Comparison of ENCODE assay signal across 10 cellular contexts in the genomic region with DNA sequence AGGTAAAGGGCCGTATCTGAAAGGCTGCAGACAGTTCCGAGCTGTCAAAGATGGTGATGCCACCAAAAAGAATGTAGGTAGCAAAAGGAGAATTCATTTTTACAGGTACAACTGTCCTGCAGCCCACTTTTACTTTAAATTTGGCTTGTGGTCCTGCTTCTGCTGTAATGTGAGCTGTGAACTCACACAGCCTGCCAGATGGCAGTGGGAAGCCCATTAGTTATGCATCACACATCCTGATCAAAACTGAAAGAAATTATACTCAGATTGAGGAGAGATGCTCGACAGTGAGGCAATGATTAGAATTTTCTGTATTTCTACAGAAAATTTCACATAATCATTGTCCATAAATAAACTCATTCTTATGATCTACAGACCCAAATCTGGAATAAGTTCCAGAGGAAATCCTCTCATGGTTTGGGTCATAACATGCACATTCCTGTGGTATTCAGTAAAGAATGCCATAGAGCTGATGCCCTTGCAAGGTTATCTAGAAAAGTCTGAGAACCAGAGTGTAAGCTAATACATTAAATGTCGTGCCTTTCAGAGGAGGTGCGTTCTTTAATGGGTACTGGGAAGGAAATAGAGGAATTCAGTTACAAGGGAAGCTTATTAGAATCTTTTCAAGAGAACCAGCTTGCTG. TPM values are rescaled to one million over a fixed set of nuclear protein-coding genes. Genes with fewer than 3 reads are reported as not detected.
DNase-seq lines count a peak whose midpoint lies in the region; ATAC-seq and TF ChIP-seq lines count a peak whose summit lies in the region.
"Had no signal": no experiment of that assay in that cellular context is flagged by ENCODE, and none has a peak within 500 bp of the region (broad histone marks: within the 10 kb centered on the region; RNA-seq: fewer than 3 reads in every experiment).

No MANE protein-coding gene starts in this region.

- H3F3A ChIP-seq in GM23248 (ENCODE audit: insufficient read depth), result peaks cover 11% of the 10 kb centered on the region

- H3K79me2 ChIP-seq in GM23248 (ENCODE audit: insufficient read depth) (no peaks in the 10 kb centered on the region), hepatocyte (no peaks in the 10 kb centered on the region)

- H4K20me1 ChIP-seq in GM23248 (ENCODE audit: insufficient read depth) (no peaks in the 10 kb centered on the region), hepatocyte (ENCODE audit: insufficient read depth, poor library complexity, severe bottlenecking) (no peaks in the 10 kb centered on the region)

- peaks cover 0 to 2% of the 10 kb centered on the region in 2 donors for H3K36me3 Mint-ChIP-seq in CD14-positive monocyte

- no peak overlapping the region for H2AFZ ChIP-seq in GM23248
- no peak overlapping the region for H2AFZ ChIP-seq in hepatocyte

- TF ChIP-seq CTCF in AG09309 (IDR thresholded peaks at IDR 0.05; ENCODE audit: control insufficient read depth, insufficient read depth, low read depth, low read length, missing control alignments), result no peak
- no peak for TF ChIP-seq CTCF in hepatocyte (IDR thresholded peaks at IDR 0.05; ENCODE audit: poor library complexity)
- no peak for TF ChIP-seq CTCF in CD14-positive monocyte (IDR thresholded peaks at IDR 0.05)

- peaks cover 0 to 2% (median 0%) of the 10 kb centered on the region in 3 donors for H3K27me3 Mint-ChIP-seq in CD14-positive monocyte (ENCODE audit: low read depth in 3 of 3)

- H3K4me1 ChIP-seq in GM23248 (ENCODE audit: insufficient read depth) (peaks cover 28% of the 10 kb centered on the region), hepatocyte (ENCODE audit: insufficient read depth) (no peaks in the 10 kb centered on the region), right cardiac atrium (ENCODE audit: control insufficient read depth, insufficient read depth, low read length) (no peaks in the 10 kb centered on the region)
- H3K4me1 ChIP-seq: right atrium auricular region had no signal

- H3K27me3 ChIP-seq in GM23248 (replicated peaks; ENCODE audit: insufficient read depth) (peaks cover 12% of the 10 kb centered on the region), hepatocyte (no peaks in the 10 kb centered on the region), right cardiac atrium (ENCODE audit: control insufficient read depth, insufficient read depth) (no peaks in the 10 kb centered on the region)
- H3K27me3 ChIP-seq: right atrium auricular region had no signal

- H3K9me3 ChIP-seq in GM23248 (ENCODE audit: low read depth) (no peaks in the 10 kb centered on the region), hepatocyte (ENCODE audit: low read depth) (no peaks in the 10 kb centered on the region), right cardiac atrium (ENCODE audit: control insufficient read depth, low read length) (no peaks in the 10 kb centered on the region)
- H3K9me3 ChIP-seq: right atrium auricular region had no signal

- in situ Hi-C loops in GM23248 (cut with MboI), result no loop called here

- no peak for ATAC-seq in GM21390 (IDR thresholded peaks at IDR 0.05; ENCODE audit: unreplicated experiment)
- no peak for ATAC-seq in right cardiac atrium
- ATAC-seq: WTC11 had no signal

- H3K36me3 ChIP-seq in GM23248 (ENCODE audit: low read depth) (no peaks in the 10 kb centered on the region), hepatocyte (replicated peaks; ENCODE audit: insufficient read depth, low read depth) (no peaks in the 10 kb centered on the region)
- H3K36me3 ChIP-seq: right atrium auricular region had no signal

- no peak overlapping the region for H3K4me3 Mint-ChIP-seq in CD14-positive monocyte
- H3K4me3 Mint-ChIP-seq: WTC11 had no signal

- intact Hi-C loops in CD14-positive monocyte (cut with micrococcal nuclease) (no loop called here), right cardiac atrium (cut with DNase I) (no loop called here)

- H3K27ac ChIP-seq in GM23248 (no peak overlapping the region), hepatocyte (no peak overlapping the region), right cardiac atrium (ENCODE audit: low read length) (no peak overlapping the region)
- H3K27ac ChIP-seq: right atrium auricular region had no signal

- peaks cover 0 to 8% (median 6%) of the 10 kb centered on the region in 7 donors for H3K9me3 Mint-ChIP-seq in CD14-positive monocyte

- no peak overlapping the region for H3K9ac ChIP-seq in GM23248

- DNase-seq in AG09309 (ENCODE audit: low read depth) (peak; percentile 25), GM23248 (peak; percentile 55), SW 1271 (lab: John Stamatoyannopoulos, UW) (peak; percentile 15 to 69), hepatocyte (ENCODE audit: low spot score) (no peak), midbrain (lab: John Stamatoyannopoulos, UW) (no peak), CD14-positive monocyte (ENCODE audit: low spot score) (no peak), right cardiac atrium (no peak)

- H3K4me3 ChIP-seq in AG09309 (ENCODE audit: control insufficient read depth, low read depth, low read length) (no peak overlapping the region), GM23248 (0 out of 2 replicates have a peak overlapping the region, but pooled peaks have one; percentile 5), hepatocyte (no peak overlapping the region), right cardiac atrium (ENCODE audit: low read length) (no peak overlapping the region)
- H3K4me3 ChIP-seq: right atrium auricular region had no signal

- 32% methylated on average over 5 of the region's 5 CpGs for WGBS in GM23248 (ENCODE audit: low coverage in 1 of 2, low lambda C conversion rate in 2 of 2, missing lambda C conversion rate in 2 of 2), 2 experiments
- WGBS in hepatocyte (ENCODE audit: low lambda C conversion rate, missing lambda C conversion rate), result 62% methylated on average over 5 of the region's 5 CpGs
- 37% methylated on average over 5 of the region's 5 CpGs for WGBS in right cardiac atrium

- H3K9me2 ChIP-seq in GM23248 (ENCODE audit: insufficient read depth) (no peaks in the 10 kb centered on the region), hepatocyte (replicated peaks; ENCODE audit: insufficient read depth) (no peaks in the 10 kb centered on the region)

- H3K27ac Mint-ChIP-seq in CD14-positive monocyte, result no peak overlapping the region
- H3K27ac Mint-ChIP-seq: WTC11 had no signal

- H3K4me2 ChIP-seq in GM23248 (ENCODE audit: unreplicated experiment) (peak overlapping the region; percentile 60), hepatocyte (peak overlapping the region; percentile 14)

- H3K4me1 Mint-ChIP-seq in CD14-positive monocyte, result no peaks in the 10 kb centered on the region

RNA-seq across cellular contexts. Expression of gene E2F3, which starts 23.9 kb away (rescaled TPM):
- total RNA-seq in GM23248 (2014; rRNA removed; shearing (Covaris generic)), result 4.1 and 4.8 TPM in 2 replicates
- polyA plus RNA-seq in GM23248 (2016; fragmentation: Nextera tagmentation; extraction: Ambion mirVana) (6.1 and 7.0 TPM in 2 replicates), hepatocyte (5.5 and 8.4 TPM in 2 replicates), CD14-positive monocyte (1 to 10 TPM; 7.5 to 8.9 TPM), right cardiac atrium (3.9 TPM)
- total RNA-seq in hepatocyte (10.8 and 13.3 TPM in 2 replicates), right cardiac atrium (10 to 100 TPM in 1 of 4 donors, 1 to 10 TPM in 3; 6.1 to 10.1 (median 7.8) TPM)

Comparison
In these comparisons a context has a peak if more than half of its experiments do, and no peak if none do; other contexts are left out.
1. DNase-seq: peak in AG09309 (single experiment), GM23248 (single experiment) and SW 1271 (2 of 2); none in hepatocyte (single experiment), midbrain (single experiment), CD14-positive monocyte (single experiment) and right cardiac atrium (0 of 3).